In the genomic region with DNA sequence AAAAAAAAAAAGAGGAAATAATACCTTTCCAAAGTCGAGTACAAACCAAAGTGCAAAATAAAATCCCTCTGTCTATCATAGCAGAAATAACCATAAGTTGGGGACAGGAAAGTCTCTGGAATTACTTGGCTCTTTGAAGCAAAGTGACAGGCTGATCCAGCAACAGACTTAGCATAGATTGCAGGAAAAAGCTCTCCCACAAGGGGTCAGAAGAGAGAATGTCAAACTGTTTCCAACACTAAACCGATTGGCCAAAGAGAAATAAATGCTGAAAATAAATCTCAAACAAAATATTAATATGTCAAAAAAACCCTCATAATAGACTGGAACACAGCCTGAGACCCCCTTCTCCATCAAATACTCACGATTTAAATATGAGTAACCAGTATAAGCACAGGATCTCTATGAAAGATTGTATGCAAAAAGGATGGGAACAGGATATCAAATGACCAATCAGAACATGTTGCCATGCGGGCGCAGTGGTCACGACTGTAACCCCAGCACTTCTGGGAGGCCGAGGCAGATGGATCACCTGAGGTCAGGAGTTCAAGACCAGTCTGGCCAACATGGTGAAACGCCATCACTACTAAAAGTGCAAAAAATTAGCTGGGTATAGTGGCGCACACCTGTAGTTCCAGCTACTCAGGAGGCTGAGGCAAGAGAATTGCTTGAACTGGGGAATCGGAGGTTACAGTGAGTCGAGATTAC, we compare ENCODE assay signal across 9 cellular contexts.
DNase-seq lines count a peak whose midpoint lies in the region; ATAC-seq, FAIRE-seq and TF ChIP-seq lines count a peak whose summit lies in the region.
"Had no signal": no experiment of that assay in that cellular context is flagged by ENCODE, and none has a peak within 500 bp of the region (broad histone marks: within the 10 kb centered on the region; RNA-seq: fewer than 3 reads in every experiment).

No MANE protein-coding gene starts in this region.

- H3K4me3 ChIP-seq in endothelial cell of umbilical vein (replicated peaks in 1 of 3; ENCODE audit: insufficient read depth in 1 of 3, low read depth in 1 of 3, low read length in 3 of 3) = no peak overlapping the region
- H3K4me3 ChIP-seq in neuronal stem cell (ENCODE audit: low read length in 2 of 2) = no peak overlapping the region

- no peaks in the 10 kb centered on the region for H3K79me2 ChIP-seq in endothelial cell of umbilical vein (ENCODE audit: control insufficient read depth, insufficient read depth, low read length)

- no CpG with 5 or more reads among the region's 11 CpGs for WGBS in neuronal stem cell (ENCODE audit: extremely low coverage in 2 of 2, insufficient read length in 2 of 2, insufficient replicate concordance in 1 of 2), 2 donors

- POLR2A ChIA-PET in endothelial cell of umbilical vein (lab: Charles Lee) = no interaction called here

- no peak overlapping the region for H3K14ac ChIP-seq in neuronal stem cell (ENCODE audit: low read length)

- CTCF ChIA-PET in endothelial cell of umbilical vein (lab: Charles Lee) = interaction anchor here (1.0 to 4.1 kb wide), 4 partner anchors 14 to 1008 kb away, joined by 3 to 49 read pairs (median 10); no protein-coding TSS in a partner anchor

- no peak overlapping the region for H3K18ac ChIP-seq in neuronal stem cell (ENCODE audit: low read length)

- H4K8ac ChIP-seq in neuronal stem cell (ENCODE audit: low read depth, low read length) = no peak overlapping the region

- no peak overlapping the region for H4K91ac ChIP-seq in neuronal stem cell (ENCODE audit: low read depth, low read length, poor library complexity)

- H3K36me3 ChIP-seq in endothelial cell of umbilical vein (ENCODE audit: control insufficient read depth in 2 of 2, extremely low read depth in 1 of 2, insufficient read depth in 2 of 2, low read length in 2 of 2) (no peaks in the 10 kb centered on the region), neuronal stem cell (replicated peaks in 1 of 2; ENCODE audit: control insufficient read depth in 2 of 2, insufficient read depth in 2 of 2, low read length in 2 of 2) (no peaks in the 10 kb centered on the region)

- H3K9me3 ChIP-seq in endothelial cell of umbilical vein (replicated peaks; ENCODE audit: control insufficient read depth, insufficient read depth, low read length) (no peaks in the 10 kb centered on the region), neuronal stem cell (replicated peaks in 1 of 2; ENCODE audit: control insufficient read depth in 2 of 2, insufficient read depth in 1 of 2, low read depth in 1 of 2, low read length in 2 of 2) (peaks cover 0 to 4% of the 10 kb centered on the region in 2 donors)

- peak; percentile 39 for TF ChIP-seq CTCF in GM10266 (IDR thresholded peaks at IDR 0.05; ENCODE audit: control insufficient read depth, insufficient read depth, low read depth, missing control alignments)
- peak; percentile 40 to 58 for TF ChIP-seq CTCF in endothelial cell of umbilical vein (IDR thresholded peaks at IDR 0.05; ENCODE audit: extremely low read depth in 1 of 2, insufficient read depth in 1 of 2, low read depth in 1 of 2, low read length in 2 of 2)

- H2AFZ ChIP-seq in endothelial cell of umbilical vein (ENCODE audit: low read depth, low read length) (no peak overlapping the region), neuronal stem cell (ENCODE audit: low read length) (no peak overlapping the region)

- dilution Hi-C loops in endothelial cell of umbilical vein (cut with MboI; ENCODE audit: extremely low pct_ligation_motif_present, low sequenced_read_pairs) = no loop called here

- no peaks in the 10 kb centered on the region for H3K79me1 ChIP-seq in neuronal stem cell (ENCODE audit: low read depth, low read length)

- H3K23ac ChIP-seq in neuronal stem cell (ENCODE audit: low read depth, low read length, poor library complexity) = no peak overlapping the region

- H3K4me1 ChIP-seq in endothelial cell of umbilical vein (ENCODE audit: control insufficient read depth, extremely low read depth, insufficient read depth, low read length) = no peaks in the 10 kb centered on the region
- H3K4me1 ChIP-seq in neuronal stem cell (ENCODE audit: control insufficient read depth in 2 of 2, insufficient read depth in 1 of 2, low read depth in 1 of 2, low read length in 2 of 2) = no peaks in the 10 kb centered on the region

- no peak overlapping the region for H2AK5ac ChIP-seq in neuronal stem cell (ENCODE audit: low read depth, low read length)

- no peak for TF ChIP-seq POLR2A in endothelial cell of umbilical vein (IDR thresholded peaks at IDR 0.05; ENCODE audit: low read depth, low read length)

- H2BK15ac ChIP-seq in neuronal stem cell (ENCODE audit: low read length) = no peak overlapping the region

- H3K4ac ChIP-seq in neuronal stem cell (ENCODE audit: low read length) = no peak overlapping the region

- H2BK12ac ChIP-seq in neuronal stem cell (ENCODE audit: low read length) = no peak overlapping the region

- H3K4me2 ChIP-seq in endothelial cell of umbilical vein (ENCODE audit: insufficient read depth, low read length) (no peak overlapping the region), neuronal stem cell (ENCODE audit: insufficient read depth, low read length, poor library complexity, severe bottlenecking) (no peak overlapping the region)

- intact Hi-C loops in endothelial cell of umbilical vein (cut with micrococcal nuclease) = loop anchor here (1.0 to 5.0 kb wide), 4 partner anchors 352 to 1478 kb away; no protein-coding TSS in a partner anchor

- no peak for ATAC-seq in HG03159 (IDR thresholded peaks at IDR 0.05; ENCODE audit: unreplicated experiment)

- no peak overlapping the region for H3K27ac ChIP-seq in endothelial cell of umbilical vein (ENCODE audit: insufficient read depth, low read depth, low read length)
- H3K27ac ChIP-seq in neuronal stem cell (replicated peaks; ENCODE audit: low read length) = no peak overlapping the region

- H4K20me1 ChIP-seq in endothelial cell of umbilical vein (replicated peaks; ENCODE audit: control insufficient read depth, extremely low read depth, insufficient read depth, low read length) = no peaks in the 10 kb centered on the region

- no peaks in the 10 kb centered on the region for H3K27me3 ChIP-seq in endothelial cell of umbilical vein (ENCODE audit: control insufficient read depth in 2 of 2, insufficient read depth in 2 of 2, low read length in 2 of 2)
- no peaks in the 10 kb centered on the region for H3K27me3 ChIP-seq in neuronal stem cell (ENCODE audit: control insufficient read depth in 3 of 3, insufficient read depth in 3 of 3, low read depth in 1 of 3, low read length in 3 of 3)

- no peak for FAIRE-seq in endothelial cell of umbilical vein (lab: Jason Lieb, UNC)

- H2BK120ac ChIP-seq in neuronal stem cell (ENCODE audit: low read depth, low read length) = no peak overlapping the region

- no peak overlapping the region for H3K9ac ChIP-seq in endothelial cell of umbilical vein (replicated peaks; ENCODE audit: extremely low read depth, insufficient read depth, low read length)
- no peak overlapping the region for H3K9ac ChIP-seq in neuronal stem cell (ENCODE audit: low read depth, low read length, poor library complexity)

- peak; percentile 38 for DNase-seq in A172 (ENCODE audit: low spot score)
- DNase-seq in GM10266 (ENCODE audit: extremely low spot score) = peak; percentile 5
- DNase-seq in NCI-H1092 (lab: John Stamatoyannopoulos, UW) = peak; percentile 13
- DNase-seq in endothelial cell of umbilical vein (ENCODE audit: low read depth, low spot score) = peak; percentile 48
- DNase-seq in neuronal stem cell (ENCODE audit: low spot score) = no peak
- no peak for DNase-seq in NCI-H1930 (lab: John Stamatoyannopoulos, UW)
- DNase-seq in COLO668 (lab: John Stamatoyannopoulos, UW; ENCODE audit: unreplicated experiment) = no peak
- DNase-seq: NCI-H526 treated with DMSO at 0.1 percent for 48 hours had no signal

- H2BK5ac ChIP-seq in neuronal stem cell (ENCODE audit: low read length) = no peak overlapping the region

- BruUV-seq in endothelial cell of umbilical vein (replicated peaks; lab: Mats Ljungman, UMichigan) = no TSS peak

- H3K9me1 ChIP-seq in endothelial cell of umbilical vein (replicated peaks; ENCODE audit: control insufficient read depth, extremely low read depth, insufficient read depth, low read length) = no peaks in the 10 kb centered on the region

TF ChIP-seq in endothelial cell of umbilical vein, 7 proteins besides CTCF, POLR2A, EP300 and RAD21:
- no peak for TF ChIP-seq EZH2 (IDR thresholded peaks at IDR 0.05; ENCODE audit: borderline replicate concordance, low read depth, low read length, severe bottlenecking)
- TF ChIP-seq GATA2 (IDR thresholded peaks at IDR 0.05; ENCODE audit: insufficient read depth, insufficient read length, low read depth, low read length) = no peak

Comparison
In these comparisons a context has a peak if more than half of its experiments do, and no peak if none do; other contexts are left out.
1. DNase-seq: peak in A172 (single experiment), GM10266 (single experiment), NCI-H1092 (single experiment) and endothelial cell of umbilical vein (single experiment); none in neuronal stem cell (single experiment), NCI-H1930 (0 of 2) and COLO668 (single experiment).